ENCODE assay signal across 8 cellular contexts in genomic region chr17:42555122-42555622, GRCh38. TPM values are rescaled to one million over a fixed set of nuclear protein-coding genes. Genes with fewer than 3 reads are reported as not detected.
A peak's percentile ranks its signal among the peaks of the same experiment; 100 is the strongest.
DNase-seq lines count a peak whose midpoint lies in the region; ATAC-seq, FAIRE-seq and TF ChIP-seq lines count a peak whose summit lies in the region.

No MANE protein-coding gene starts in this region.

- peak overlapping the region; percentile 77 for H3K4me3 ChIP-seq in cardiac muscle cell
- H3K4me3 ChIP-seq in bronchial epithelial cell (ENCODE audit: low read depth, low read length): peak overlapping the region; percentile 78
- H3K4me3 ChIP-seq in mesodermal cell (ENCODE audit: extremely low read depth, insufficient read depth, low read length, poor library complexity, severe bottlenecking): peak overlapping the region; percentile 84
- H3K4me3 ChIP-seq in vagina: peak overlapping the region; percentile 72 to 76

- no peak for TF ChIP-seq CTCF in cardiac muscle cell (IDR thresholded peaks at IDR 0.05; ENCODE audit: low read depth, low read length)
- no peak for TF ChIP-seq CTCF in bronchial epithelial cell (IDR thresholded peaks at IDR 0.05; ENCODE audit: insufficient read depth, low read length, severe bottlenecking)
- TF ChIP-seq CTCF in vagina (IDR thresholded peaks at IDR 0.05): no peak

- WGBS in mesodermal cell (ENCODE audit: insufficient coverage in 2 of 2), 2 experiments: 10 to 33% methylated on average over 2 to 3 of the region's 4 CpGs

- H3K27me3 ChIP-seq in cardiac muscle cell (no peaks in the 10 kb centered on the region), bronchial epithelial cell (ENCODE audit: control insufficient read depth, insufficient read depth, low read length) (no peaks in the 10 kb centered on the region), vagina (no peaks in the 10 kb centered on the region)

- no peaks in the 10 kb centered on the region for H3K9me3 ChIP-seq in cardiac muscle cell (ENCODE audit: low read depth)
- H3K9me3 ChIP-seq in mesodermal cell (ENCODE audit: control insufficient read depth, low read length): no peaks in the 10 kb centered on the region
- H3K9me3 ChIP-seq in vagina: no peaks in the 10 kb centered on the region

- FAIRE-seq in bronchial epithelial cell (lab: Jason Lieb, UNC): no peak

- H3K36me3 ChIP-seq in cardiac muscle cell: no peaks in the 10 kb centered on the region
- H3K36me3 ChIP-seq in bronchial epithelial cell (ENCODE audit: control insufficient read depth, insufficient read depth, low read length): no peaks in the 10 kb centered on the region
- peaks cover 6% of the 10 kb centered on the region for H3K36me3 ChIP-seq in mesodermal cell (ENCODE audit: control insufficient read depth, insufficient read depth, low read length)
- H3K36me3 ChIP-seq in vagina: no peaks in the 10 kb centered on the region

- ATAC-seq in HG03159 (IDR thresholded peaks at IDR 0.05; ENCODE audit: unreplicated experiment): no peak

- DNase-seq in cardiac muscle cell (ENCODE audit: low read depth in 1 of 2, low spot score in 1 of 2): no peak
- DNase-seq in cardiac septum (ENCODE audit: low spot score): no peak
- DNase-seq in bronchial epithelial cell (ENCODE audit: low read depth): no peak
- DNase-seq in vagina (ENCODE audit: extremely low spot score in 2 of 2): peak in 1 of 2 donors; percentile 80
- no peak for DNase-seq in cerebellar nuclear complex (lab: John Stamatoyannopoulos, UW)
- no peak for DNase-seq in DMS153 treated with DMSO at 0.1 percent for 48 hours (lab: John Stamatoyannopoulos, UW; ENCODE audit: unreplicated experiment)

- peaks cover 5% of the 10 kb centered on the region for H3K4me1 ChIP-seq in cardiac muscle cell (ENCODE audit: low read depth)
- H3K4me1 ChIP-seq in mesodermal cell (ENCODE audit: control insufficient read depth, insufficient read depth, low read length, poor library complexity, severe bottlenecking): no peaks in the 10 kb centered on the region
- H3K4me1 ChIP-seq in vagina: peaks cover 29% of the 10 kb centered on the region

- intact Hi-C loops in cardiac septum (cut with DNase I): no loop called here
- intact Hi-C loops in vagina (cut with DNase I): no loop called here

- no peak for TF ChIP-seq POLR2A in vagina (IDR thresholded peaks at IDR 0.05)

- H3K27ac ChIP-seq in cardiac muscle cell (peak overlapping the region; percentile 95), mesodermal cell (ENCODE audit: low read depth, low read length, severe bottlenecking) (peak overlapping the region; percentile 75), vagina (peak overlapping the region; percentile 74)

RNA-seq across cellular contexts. Expression of gene HSD17B1, which starts 2.4 kb away (rescaled TPM):
- total RNA-seq in cardiac muscle cell (4.3 and 6.0 TPM in 2 replicates), cardiac septum (0.83 TPM), bronchial epithelial cell (7.4 and 22.8 TPM in 2 replicates), vagina (2.0 TPM)
- 2.8 and 3.0 TPM in 2 replicates for polyA plus RNA-seq in cardiac muscle cell
- 0.92 TPM for polyA plus RNA-seq in mesodermal cell (2013, experiment 1 of 2)
- 0.71 TPM for polyA plus RNA-seq in mesodermal cell (2013, experiment 2 of 2)

RNA-seq across cellular contexts. Expression of gene COASY, which starts 6.8 kb away (rescaled TPM):
- total RNA-seq in cardiac muscle cell: 32.5 and 43.5 TPM in 2 replicates
- polyA plus RNA-seq in cardiac muscle cell: 74.7 and 97.4 TPM in 2 replicates
- total RNA-seq in cardiac septum: 33.4 TPM
- 9.0 and 18.4 TPM in 2 replicates for total RNA-seq in bronchial epithelial cell
- polyA plus RNA-seq in mesodermal cell (2013, experiment 1 of 2): 68.8 TPM
- 60.4 TPM for polyA plus RNA-seq in mesodermal cell (2013, experiment 2 of 2)
- total RNA-seq in vagina: 24.8 TPM

RNA-seq across cellular contexts. Expression of gene MLX, which starts 11.7 kb away (rescaled TPM):
- total RNA-seq in cardiac muscle cell: 22.4 and 28.1 TPM in 2 replicates
- 37.1 and 47.3 TPM in 2 replicates for polyA plus RNA-seq in cardiac muscle cell
- 43.1 TPM for total RNA-seq in cardiac septum
- 28.3 and 33.2 TPM in 2 replicates for total RNA-seq in bronchial epithelial cell
- polyA plus RNA-seq in mesodermal cell (2013, experiment 1 of 2): 39.2 TPM
- 34.6 TPM for polyA plus RNA-seq in mesodermal cell (2013, experiment 2 of 2)
- total RNA-seq in vagina: 33.9 TPM

RNA-seq across cellular contexts. Expression of gene NAGLU, which starts 19.1 kb away (rescaled TPM):
- total RNA-seq in cardiac muscle cell: 49.0 and 56.9 TPM in 2 replicates
- polyA plus RNA-seq in cardiac muscle cell: 37.1 and 56.9 TPM in 2 replicates
- 12.1 TPM for total RNA-seq in cardiac septum
- 8.4 and 14.2 TPM in 2 replicates for total RNA-seq in bronchial epithelial cell
- 20.3 TPM for polyA plus RNA-seq in mesodermal cell (2013, experiment 1 of 2)
- 17.8 TPM for polyA plus RNA-seq in mesodermal cell (2013, experiment 2 of 2)
- total RNA-seq in vagina: 24.6 TPM

RNA-seq across cellular contexts. Expression of gene PSMC3IP, which starts 22.4 kb away (rescaled TPM):
- 6.2 and 6.6 TPM in 2 replicates for total RNA-seq in cardiac muscle cell
- polyA plus RNA-seq in cardiac muscle cell: 9.1 and 14.0 TPM in 2 replicates
- total RNA-seq in cardiac septum: 1.8 TPM
- 1.3 and 2.0 TPM in 2 replicates for total RNA-seq in bronchial epithelial cell
- polyA plus RNA-seq in mesodermal cell (2013, experiment 1 of 2): 13.9 TPM
- 12.8 TPM for polyA plus RNA-seq in mesodermal cell (2013, experiment 2 of 2)
- total RNA-seq in vagina: 0.98 TPM
